In the genomic region with DNA sequence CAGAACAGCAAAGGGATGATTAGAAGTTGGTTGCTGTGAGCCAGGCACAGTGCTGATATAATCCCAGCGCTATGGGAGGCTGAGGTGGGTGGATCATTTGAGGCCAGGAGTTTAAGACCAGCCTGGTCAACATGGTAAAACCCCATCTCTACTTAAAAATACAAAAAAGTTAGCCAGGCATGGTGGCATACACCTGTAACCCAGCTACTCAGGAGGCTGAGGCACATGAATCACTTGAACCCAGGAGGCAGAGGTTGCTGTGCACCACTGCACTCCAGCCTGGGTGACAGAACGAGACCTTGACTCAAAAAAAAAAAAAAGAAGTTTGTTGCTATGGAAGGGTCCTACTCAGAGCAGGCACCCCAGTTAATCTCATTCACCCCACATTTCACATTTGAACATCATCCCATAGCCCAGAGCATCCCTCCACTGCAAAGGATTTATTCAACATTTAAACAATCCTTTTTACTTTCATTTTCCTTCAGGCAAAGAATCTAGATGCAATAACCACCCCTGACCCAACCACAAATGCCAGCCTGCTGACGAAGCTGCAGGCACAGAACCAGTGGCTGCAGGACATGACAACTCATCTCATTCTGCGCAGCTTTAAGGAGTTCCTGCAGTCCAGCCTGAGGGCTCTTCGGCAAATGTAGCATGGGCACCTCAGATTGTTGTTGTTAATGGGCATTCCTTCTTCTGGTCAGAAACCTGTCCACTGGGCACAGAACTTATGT, we compare ENCODE assay signal across 10 cellular contexts. TPM values are rescaled to one million over a fixed set of nuclear protein-coding genes. Genes with fewer than 3 reads are reported as not detected.
DNase-seq lines count a peak whose midpoint lies in the region; TF ChIP-seq lines count a peak whose summit lies in the region.
"Had no signal": no experiment of that assay in that cellular context is flagged by ENCODE, and none has a peak within 500 bp of the region (broad histone marks: within the 10 kb centered on the region; RNA-seq: fewer than 3 reads in every experiment).

No MANE protein-coding gene starts in this region.

- no peak for TF ChIP-seq POLR2A in transverse colon (IDR thresholded peaks at IDR 0.05)

- no peak overlapping the region for H2AFZ ChIP-seq in GM23248
- no peak overlapping the region for H2AFZ ChIP-seq in OCI-LY1 (ENCODE audit: low read length)
- no peak overlapping the region for H2AFZ ChIP-seq in mammary epithelial cell (ENCODE audit: low read depth, low read length)
- H2AFZ ChIP-seq in osteoblast (ENCODE audit: low read length), result no peak overlapping the region

- TF ChIP-seq CTCF in OCI-LY1 (IDR thresholded peaks at IDR 0.05; ENCODE audit: low read length) (no peak), mammary epithelial cell (conservative IDR thresholded peaks at IDR 0.05 in 1 of 2, IDR thresholded peaks at IDR 0.05 in 1 of 2; ENCODE audit: extremely low read depth in 1 of 2, insufficient read depth in 1 of 2, low read depth in 1 of 2, low read length in 2 of 2) (no peak), osteoblast (IDR thresholded peaks at IDR 0.05; ENCODE audit: extremely low read depth, low read depth, low read length) (no peak), GM10248 (IDR thresholded peaks at IDR 0.05; ENCODE audit: control extremely low read depth, extremely low read depth, low read depth, missing control alignments) (no peak), transverse colon (IDR thresholded peaks at IDR 0.05) (no peak)

- H3K9ac ChIP-seq in GM23248 (peak overlapping the region; percentile 5; the same call in 1 of the 2 replicates), OCI-LY1 (ENCODE audit: low read length) (no peak overlapping the region), mammary epithelial cell (ENCODE audit: insufficient read depth, low read length) (no peak overlapping the region)

- dilution Hi-C loops in mammary epithelial cell (cut with HindIII; ENCODE audit: low sequenced_read_pairs), result loop anchor here (5.0 kb wide), 1 partner anchor 76 kb away; no protein-coding TSS in a partner anchor

- H3K27ac ChIP-seq in GM23248 (peak overlapping the region; percentile 56), OCI-LY1 (ENCODE audit: low read depth, low read length, poor library complexity, severe bottlenecking) (no peak overlapping the region), mammary epithelial cell (ENCODE audit: insufficient read depth, low read depth, low read length) (peak overlapping the region; percentile 6), osteoblast (ENCODE audit: low read depth, low read length) (peak overlapping the region; percentile 99), transverse colon (no peak overlapping the region)
- H3K27ac ChIP-seq: vagina had no signal

- no peaks in the 10 kb centered on the region for H4K20me1 ChIP-seq in GM23248 (ENCODE audit: insufficient read depth)
- H4K20me1 ChIP-seq in OCI-LY1 (ENCODE audit: insufficient read depth, low read length), result no peaks in the 10 kb centered on the region
- no peaks in the 10 kb centered on the region for H4K20me1 ChIP-seq in mammary epithelial cell (ENCODE audit: insufficient read depth, low read length)
- no peaks in the 10 kb centered on the region for H4K20me1 ChIP-seq in osteoblast (ENCODE audit: insufficient read depth, low read length)

- intact Hi-C loops in mammary epithelial cell (cut with micrococcal nuclease) (loop anchor here (1.0 to 5.0 kb wide), 2 partner anchors 51 to 131 kb away; no protein-coding TSS in a partner anchor), transverse colon (cut with DNase I; ENCODE audit: low total_unique reads) (no loop called here)

- H3K4me2 ChIP-seq in GM23248 (ENCODE audit: unreplicated experiment), result peak overlapping the region; percentile 61
- peak overlapping the region; percentile 28; the same call in 1 of the 2 replicates for H3K4me2 ChIP-seq in OCI-LY1 (ENCODE audit: low read length)
- H3K4me2 ChIP-seq in mammary epithelial cell (ENCODE audit: insufficient read depth, low read depth, low read length), result peak overlapping the region; percentile 75
- peak overlapping the region; percentile 97 for H3K4me2 ChIP-seq in osteoblast (ENCODE audit: insufficient read depth, low read length)

- CTCF ChIA-PET in mammary epithelial cell (lab: Charles Lee; ENCODE audit: low non-redundant PET) (interaction anchor here (0.7 to 1.7 kb wide), 2 partner anchors 171 to 281 kb away, joined by 12 read pairs; no protein-coding TSS in a partner anchor), GM10248 (lab: Yijun Ruan, JAX) (interaction anchor here (1.2 to 1.4 kb wide), 2 partner anchors 171 to 172 kb away, joined by 6 read pairs; no protein-coding TSS in a partner anchor)

- H3K9me2 ChIP-seq in GM23248 (ENCODE audit: insufficient read depth), result no peaks in the 10 kb centered on the region
- H3K9me2 ChIP-seq in OCI-LY1 (ENCODE audit: low read depth, low read length), result no peaks in the 10 kb centered on the region

- in situ Hi-C loops in GM23248 (cut with MboI) (no loop called here), mammary epithelial cell (cut with MboI; ENCODE audit: low sequenced_read_pairs in 2 of 2) (loop anchor here (5.0 to 10.0 kb wide), 2 partner anchors 169 to 324 kb away; no protein-coding TSS in a partner anchor), transverse colon (cut with MboI; ENCODE audit: low pct_ligation_motif_present in 1 of 4, low pct_unique_long_range_greater_than_20kb in 1 of 4, low sequenced_read_pairs in 3 of 4) (no loop called here)

- H3K4me1 ChIP-seq in GM23248 (ENCODE audit: insufficient read depth) (peaks cover 32% of the 10 kb centered on the region), OCI-LY1 (ENCODE audit: insufficient read depth, low read length, severe bottlenecking) (no peaks in the 10 kb centered on the region), mammary epithelial cell (ENCODE audit: insufficient read depth, low read length) (peaks cover 37% of the 10 kb centered on the region), osteoblast (ENCODE audit: insufficient read depth, low read length) (peaks cover 45% of the 10 kb centered on the region), transverse colon (peaks cover 0 to 16% (median 3%) of the 10 kb centered on the region in 4 donors)

- H3F3A ChIP-seq in GM23248 (ENCODE audit: insufficient read depth) (peaks cover 48% of the 10 kb centered on the region), OCI-LY1 (ENCODE audit: insufficient read depth, low read length) (no peaks in the 10 kb centered on the region)

- H3K27me3 ChIP-seq in GM23248 (replicated peaks; ENCODE audit: insufficient read depth) (no peaks in the 10 kb centered on the region), OCI-LY1 (ENCODE audit: insufficient read depth, low read length) (peaks cover 1% of the 10 kb centered on the region), mammary epithelial cell (ENCODE audit: insufficient read depth, low read length) (no peaks in the 10 kb centered on the region), osteoblast (ENCODE audit: insufficient read depth, low read length) (no peaks in the 10 kb centered on the region), transverse colon (no peaks in the 10 kb centered on the region)
- H3K27me3 ChIP-seq: vagina had no signal

- H3K79me2 ChIP-seq in GM23248 (ENCODE audit: insufficient read depth), result peaks cover 23% of the 10 kb centered on the region
- H3K79me2 ChIP-seq in OCI-LY1 (ENCODE audit: insufficient read depth, low read length), result no peaks in the 10 kb centered on the region
- H3K79me2 ChIP-seq in mammary epithelial cell (ENCODE audit: insufficient read depth, low read length), result no peaks in the 10 kb centered on the region
- peaks cover 21% of the 10 kb centered on the region for H3K79me2 ChIP-seq in osteoblast (ENCODE audit: insufficient read depth, low read length)

- peak overlapping the region; percentile 78; the same call in 1 of the 2 replicates for H3K4me3 ChIP-seq in GM23248
- no peak overlapping the region for H3K4me3 ChIP-seq in OCI-LY1 (ENCODE audit: low read depth, low read length, poor library complexity, severe bottlenecking)
- H3K4me3 ChIP-seq in mammary epithelial cell (replicated peaks in 1 of 3; ENCODE audit: insufficient read depth in 1 of 3, low read depth in 2 of 3, low read length in 3 of 3), result no peak overlapping the region
- H3K4me3 ChIP-seq in osteoblast (ENCODE audit: insufficient read depth, low read length), result peak overlapping the region; percentile 9
- H3K4me3 ChIP-seq in transverse colon, result no peak overlapping the region
- H3K4me3 ChIP-seq: mucosa of descending colon, vagina had no signal

- TF ChIP-seq EP300 in transverse colon (IDR thresholded peaks at IDR 0.05; ENCODE audit: low read depth), result no peak

- DNase-seq in GM23248 (peak; percentile 88), mammary epithelial cell (peak; percentile 91), osteoblast (ENCODE audit: insufficient read length, low spot score, missing footprints) (peak; percentile 66), GM10248 (ENCODE audit: extremely low spot score) (no peak), transverse colon (no peak), activated T-cell treated with anti-CD3 and anti-CD28 coated beads for 4 hours (no peak)
- DNase-seq: mucosa of descending colon; stimulated activated CD4-positive, alpha-beta T cell treated with anti-CD3 and anti-CD28 coated beads, Interleukin-1b, Interleukin-23, amount 100 ng/mL, for 48 hours had no signal

- 63 to 64% methylated on average over 5 of the region's 5 CpGs for WGBS in GM23248 (ENCODE audit: low coverage in 1 of 2, low lambda C conversion rate in 2 of 2, missing lambda C conversion rate in 2 of 2), 2 experiments
- WGBS in mammary epithelial cell (ENCODE audit: low coverage, missing lambda C conversion rate), result 29% methylated on average over 5 of the region's 5 CpGs
- 43 to 65% methylated on average over 3 to 5 of the region's 5 CpGs for whole genome bisulfite sequencing in transverse colon (ENCODE audit: low coverage in 1 of 2), 2 donors

- no peaks in the 10 kb centered on the region for H3K9me3 ChIP-seq in GM23248 (ENCODE audit: low read depth)
- H3K9me3 ChIP-seq in OCI-LY1 (ENCODE audit: low read length), result no peaks in the 10 kb centered on the region
- H3K9me3 ChIP-seq in mammary epithelial cell (replicated peaks; ENCODE audit: insufficient read depth, low read length), result no peaks in the 10 kb centered on the region
- H3K9me3 ChIP-seq in osteoblast (ENCODE audit: low read depth, low read length), result no peaks in the 10 kb centered on the region
- H3K9me3 ChIP-seq in transverse colon, result no peaks in the 10 kb centered on the region
- H3K9me3 ChIP-seq: mucosa of descending colon, vagina had no signal

- no TSS peak for BruUV-seq in mammary epithelial cell (replicated peaks; lab: Mats Ljungman, UMichigan)

- peaks cover 22% of the 10 kb centered on the region; the same call in 1 of the 2 replicates for H3K36me3 ChIP-seq in GM23248 (ENCODE audit: low read depth)
- H3K36me3 ChIP-seq in OCI-LY1 (ENCODE audit: insufficient read depth, low read length), result no peaks in the 10 kb centered on the region
- H3K36me3 ChIP-seq in mammary epithelial cell (ENCODE audit: insufficient read depth, low read length), result no peaks in the 10 kb centered on the region
- H3K36me3 ChIP-seq in osteoblast (ENCODE audit: insufficient read depth, low read length), result peaks cover 31% of the 10 kb centered on the region
- no peaks in the 10 kb centered on the region for H3K36me3 ChIP-seq in transverse colon
- H3K36me3 ChIP-seq: vagina had no signal

- POLR2A ChIA-PET in GM10248 (lab: Yijun Ruan, JAX), result no interaction called here

RNA-seq across cellular contexts. Expression of a gene that starts 4.1 kb away (rescaled TPM):
- 15.3 and 18.7 TPM in 2 replicates for total RNA-seq in GM23248 (2014; rRNA removed; shearing (Covaris generic))
- polyA plus RNA-seq in GM23248 (2016; fragmentation: Nextera tagmentation; extraction: Ambion mirVana), result 29.0 and 30.6 TPM in 2 replicates
- under 1 TPM in 1 of 2 donors, not detected in 1; 0.66 TPM for total RNA-seq in mammary epithelial cell
- not detected for polyA plus RNA-seq in mammary epithelial cell
- not detected for polyA minus RNA-seq in mammary epithelial cell
- total RNA-seq in osteoblast, result 37.4 and 52.8 TPM in 2 replicates
- 10 to 100 TPM in 1 of 4 donors, 1 to 10 TPM in 1, under 1 TPM in 1, not detected in 1; 0.82 to 10.8 (median 1.9) TPM for total RNA-seq in transverse colon

Comparison
In these comparisons a context has a peak if more than half of its experiments do, and no peak if none do; other contexts are left out.
1. DNase-seq: peak in GM23248 (single experiment), mammary epithelial cell (single experiment) and osteoblast (single experiment); none in GM10248 (single experiment), transverse colon (single experiment) and activated T-cell treated with anti-CD3 and anti-CD28 coated beads for 4 hours (single experiment).
2. H3K27ac ChIP-seq: peak in GM23248 (single experiment), mammary epithelial cell (single experiment) and osteoblast (single experiment); none in OCI-LY1 (single experiment) and transverse colon (0 of 4).
3. H3K4me2 ChIP-seq: peak in every context shown above with its lines; median percentile 97 in osteoblast; 75 in mammary epithelial cell; 61 in GM23248; 28 in OCI-LY1.
4. H3K4me3 ChIP-seq: peak in GM23248 (single experiment) and osteoblast (single experiment); none in OCI-LY1 (single experiment), mammary epithelial cell (0 of 3) and transverse colon (0 of 4).
5. in situ Hi-C loops: an anchor here in mammary epithelial cell (5.0 to 10.0 kb wide); none called in GM23248 and transverse colon.